In genomic region chr17:35011671-35012216, GRCh38 we compare ENCODE assay signal across 19 cellular contexts. TPM values are rescaled to one million over a fixed set of nuclear protein-coding genes. Genes with fewer than 3 reads are reported as not detected.
DNase-seq lines count a peak whose midpoint lies in the region; ATAC-seq and TF ChIP-seq lines count a peak whose summit lies in the region.
"Had no signal": no experiment of that assay in that cellular context is flagged by ENCODE, and none has a peak within 500 bp of the region (broad histone marks: within the 10 kb centered on the region; RNA-seq: fewer than 3 reads in every experiment).

No MANE protein-coding gene starts in this region.

- H3K4me3 ChIP-seq in mammary epithelial cell (replicated peaks in 1 of 3; ENCODE audit: insufficient read depth in 1 of 3, low read depth in 2 of 3, low read length in 3 of 3) (no peak overlapping the region), thyroid gland (replicated peaks in 1 of 3) (no peak overlapping the region), Karpas-422 (ENCODE audit: low read length) (no peak overlapping the region)
- H3K4me3 ChIP-seq: PC-9, spleen, suprapubic skin had no signal

- in situ Hi-C loops in mammary epithelial cell (cut with MboI; ENCODE audit: low sequenced_read_pairs in 2 of 2): no loop called here

- H3K9ac ChIP-seq in mammary epithelial cell (ENCODE audit: insufficient read depth, low read length): no peak overlapping the region
- H3K9ac ChIP-seq in Karpas-422 (ENCODE audit: low read length): no peak overlapping the region
- H3K9ac ChIP-seq: KMS-11 had no signal

- H3K9me3 Mint-ChIP-seq in MCF 10A (ENCODE audit: unreplicated experiment): no peaks in the 10 kb centered on the region
- no peaks in the 10 kb centered on the region for H3K9me3 Mint-ChIP-seq in stimulated activated memory B cell treated with anti-CD40 and anti-IgM and Interleukin-4, amounts not matched to agents 10 μg/mL and 1 μg/mL and 100 μg/mL, for 72 hours

- TF ChIP-seq CTCF in MCF 10A (IDR thresholded peaks at IDR 0.05; ENCODE audit: unreplicated experiment) (no peak), mammary epithelial cell (conservative IDR thresholded peaks at IDR 0.05 in 1 of 2, IDR thresholded peaks at IDR 0.05 in 1 of 2; ENCODE audit: extremely low read depth in 1 of 2, insufficient read depth in 1 of 2, low read depth in 1 of 2, low read length in 2 of 2) (no peak), thyroid gland (IDR thresholded peaks at IDR 0.05) (no peak)

- intact Hi-C loops in MCF 10A (cut with micrococcal nuclease) (no loop called here), mammary epithelial cell (cut with micrococcal nuclease) (no loop called here), thyroid gland (cut with DNase I) (no loop called here)

- H3K36me3 ChIP-seq in mammary epithelial cell (ENCODE audit: insufficient read depth, low read length) (peaks cover 12% of the 10 kb centered on the region), thyroid gland (peaks cover 21 to 26% of the 10 kb centered on the region in 2 donors), Karpas-422 (ENCODE audit: insufficient read depth, low read length) (no peaks in the 10 kb centered on the region; the same call in 1 of the 2 replicates)

- POLR2A ChIA-PET in MCF 10A (lab: Yijun Ruan, JAX): interaction anchor here (2.5 kb wide), 1 partner anchor 9 kb away, joined by 5 read pairs; no protein-coding TSS in a partner anchor

- CTCF ChIA-PET in MCF 10A (lab: Yijun Ruan, JAX) (interaction anchor here (0.7 to 1.0 kb wide), 2 partner anchors 13 to 525 kb away, joined by 3 read pairs; no protein-coding TSS in a partner anchor), mammary epithelial cell (lab: Charles Lee; ENCODE audit: low non-redundant PET) (no interaction called here)

- no peak overlapping the region for H3K4me2 ChIP-seq in mammary epithelial cell (ENCODE audit: insufficient read depth, low read depth, low read length)
- H3K4me2 ChIP-seq in Karpas-422 (ENCODE audit: low read depth, low read length, poor library complexity, severe bottlenecking): no peak overlapping the region
- H3K4me2 ChIP-seq: KMS-11, PC-9 had no signal

- H3K27me3 ChIP-seq in mammary epithelial cell (ENCODE audit: insufficient read depth, low read length): no peaks in the 10 kb centered on the region
- no peaks in the 10 kb centered on the region for H3K27me3 ChIP-seq in thyroid gland
- H3K27me3 ChIP-seq in Karpas-422 (ENCODE audit: low read length): no peaks in the 10 kb centered on the region
- H3K27me3 ChIP-seq: foreskin keratinocyte, spleen, suprapubic skin had no signal

- TSS peak; percentile 7 for BruUV-seq in MCF 10A (replicated peaks; lab: Mats Ljungman, UMichigan)
- BruUV-seq in mammary epithelial cell (replicated peaks; lab: Mats Ljungman, UMichigan): no TSS peak

- no peak for ATAC-seq in stimulated activated memory B cell treated with anti-CD40 and anti-IgM and Interleukin-4, amounts not matched to agents 10 μg/mL and 1 μg/mL and 100 μg/mL, for 72 hours
- ATAC-seq in HG02610 (IDR thresholded peaks at IDR 0.05; ENCODE audit: unreplicated experiment): no peak
- ATAC-seq: foreskin keratinocyte, HCT116 had no signal

- 60% methylated on average over 5 of the region's 5 CpGs for WGBS in mammary epithelial cell (ENCODE audit: low coverage, missing lambda C conversion rate)
- WGBS in thyroid gland, 2 donors: 64 to 65% methylated on average over 5 of the region's 5 CpGs

- dilution Hi-C loops in mammary epithelial cell (cut with HindIII; ENCODE audit: low sequenced_read_pairs): loop anchor here (5.0 kb wide), 1 partner anchor 91 kb away; no protein-coding TSS in a partner anchor

- H3K4me1 ChIP-seq in mammary epithelial cell (ENCODE audit: insufficient read depth, low read length) (no peaks in the 10 kb centered on the region), thyroid gland (peaks cover 10 to 24% of the 10 kb centered on the region in 2 donors), Karpas-422 (ENCODE audit: low read length) (no peaks in the 10 kb centered on the region)
- H3K4me1 ChIP-seq: foreskin keratinocyte, spleen, suprapubic skin had no signal

- H3K79me2 ChIP-seq in mammary epithelial cell (ENCODE audit: insufficient read depth, low read length) (no peaks in the 10 kb centered on the region), Karpas-422 (ENCODE audit: low read length) (no peaks in the 10 kb centered on the region)

- TF ChIP-seq POLR2A in thyroid gland (IDR thresholded peaks at IDR 0.05): no peak

- H2AFZ ChIP-seq in mammary epithelial cell (ENCODE audit: low read depth, low read length): no peak overlapping the region
- no peak overlapping the region for H2AFZ ChIP-seq in Karpas-422 (ENCODE audit: low read length)
- H2AFZ ChIP-seq: PC-9 had no signal

- H3K27me3 Mint-ChIP-seq in MCF 10A (ENCODE audit: insufficient read depth, unreplicated experiment): no peaks in the 10 kb centered on the region
- no peaks in the 10 kb centered on the region for H3K27me3 Mint-ChIP-seq in stimulated activated memory B cell treated with anti-CD40 and anti-IgM and Interleukin-4, amounts not matched to agents 10 μg/mL and 1 μg/mL and 100 μg/mL, for 72 hours

- DNase-seq in MCF 10A (ENCODE audit: unreplicated experiment) (no peak), mammary epithelial cell (no peak), NCI-H510A (lab: John Stamatoyannopoulos, UW) (peak; percentile 15), fibroblast of gingiva (ENCODE audit: low read depth) (peak; percentile 11), thyroid gland (no peak), Karpas-422 (no peak)
- DNase-seq: activated naive CD4-positive, alpha-beta T cell treated with anti-CD3 and anti-CD28 coated beads, Interleukin-2, amount 50 U/mL, for 16 hours; caudate nucleus; DND-41; foreskin keratinocyte; mesenchymal stem cell; PC-9; spleen had no signal

- no peaks in the 10 kb centered on the region for H3K4me1 Mint-ChIP-seq in MCF 10A (ENCODE audit: insufficient read depth, unreplicated experiment)
- no peaks in the 10 kb centered on the region for H3K4me1 Mint-ChIP-seq in stimulated activated memory B cell treated with anti-CD40 and anti-IgM and Interleukin-4, amounts not matched to agents 10 μg/mL and 1 μg/mL and 100 μg/mL, for 72 hours

- no peak overlapping the region for H3K4me3 Mint-ChIP-seq in MCF 10A (ENCODE audit: unreplicated experiment)
- no peak overlapping the region for H3K4me3 Mint-ChIP-seq in stimulated activated memory B cell treated with anti-CD40 and anti-IgM and Interleukin-4, amounts not matched to agents 10 μg/mL and 1 μg/mL and 100 μg/mL, for 72 hours

- no peak overlapping the region for H3K27ac Mint-ChIP-seq in MCF 10A (ENCODE audit: low read depth, unreplicated experiment)
- H3K27ac Mint-ChIP-seq in stimulated activated memory B cell treated with anti-CD40 and anti-IgM and Interleukin-4, amounts not matched to agents 10 μg/mL and 1 μg/mL and 100 μg/mL, for 72 hours: no peak overlapping the region

- no peaks in the 10 kb centered on the region for H3K9me2 ChIP-seq in Karpas-422 (replicated peaks; ENCODE audit: insufficient read depth, low read length)

- no peaks in the 10 kb centered on the region for H4K20me1 ChIP-seq in mammary epithelial cell (ENCODE audit: insufficient read depth, low read length)
- H4K20me1 ChIP-seq in Karpas-422 (ENCODE audit: insufficient read depth, low read depth, low read length): no peaks in the 10 kb centered on the region

- peaks cover 65% of the 10 kb centered on the region for H3K36me3 Mint-ChIP-seq in MCF 10A (ENCODE audit: insufficient read depth, unreplicated experiment)
- H3K36me3 Mint-ChIP-seq in stimulated activated memory B cell treated with anti-CD40 and anti-IgM and Interleukin-4, amounts not matched to agents 10 μg/mL and 1 μg/mL and 100 μg/mL, for 72 hours: peaks cover 46% of the 10 kb centered on the region

- H3K27ac ChIP-seq in mammary epithelial cell (ENCODE audit: insufficient read depth, low read depth, low read length): no peak overlapping the region
- H3K27ac ChIP-seq in thyroid gland: peak overlapping the region in 2 of 3 donors; percentile 26 to 36
- H3K27ac ChIP-seq in Karpas-422 (ENCODE audit: low read length): no peak overlapping the region
- H3K27ac ChIP-seq: foreskin keratinocyte, KMS-11, PC-9, spleen, suprapubic skin, VCaP had no signal

- H3K9me3 ChIP-seq in mammary epithelial cell (replicated peaks; ENCODE audit: insufficient read depth, low read length) (no peaks in the 10 kb centered on the region), thyroid gland (no peaks in the 10 kb centered on the region), Karpas-422 (ENCODE audit: low read length) (no peaks in the 10 kb centered on the region)
- H3K9me3 ChIP-seq: spleen, suprapubic skin had no signal

RNA-seq across cellular contexts. Expression of gene LIG3, which starts 31.4 kb away (rescaled TPM):
- total RNA-seq in MCF 10A (2022) (31.1 and 39.7 TPM in 2 replicates), mammary epithelial cell (10 to 100 TPM; 26.8 to 42.3 TPM), thyroid gland (100 to 1,000 TPM in 1 of 4 donors, 10 to 100 TPM in 3; 34.5 to 103 (median 46.7) TPM)
- polyA plus RNA-seq in mammary epithelial cell: 19.2 TPM
- 83.0 TPM for polyA minus RNA-seq in mammary epithelial cell
- 28.2 and 31.7 TPM in 2 replicates for total RNA-seq in Karpas-422 (2014; rRNA removed; shearing (Covaris generic); ENCODE audit: low replicate concordance)

RNA-seq across cellular contexts. Expression of gene ZNF830, which starts 50.4 kb away (rescaled TPM):
- total RNA-seq in MCF 10A (2022) (21.6 and 26.3 TPM in 2 replicates), mammary epithelial cell (10 to 100 TPM in 1 of 2 donors, 1 to 10 TPM in 1; 6.5 to 12.6 TPM), thyroid gland (10 to 100 TPM; 13.1 to 25.1 (median 17.0) TPM)
- polyA plus RNA-seq in mammary epithelial cell: 6.8 TPM
- polyA minus RNA-seq in mammary epithelial cell: not detected
- total RNA-seq in Karpas-422 (2014; rRNA removed; shearing (Covaris generic); ENCODE audit: low replicate concordance): 10.2 and 32.4 TPM in 2 replicates

RNA-seq across cellular contexts. Expression of gene CCT6B, which starts 50.5 kb away (rescaled TPM):
- 4.6 and 5.7 TPM in 2 replicates for total RNA-seq in MCF 10A (2022)
- total RNA-seq in mammary epithelial cell: 1 to 10 TPM; 3.0 to 3.6 TPM
- polyA plus RNA-seq in mammary epithelial cell: 1.2 TPM
- polyA minus RNA-seq in mammary epithelial cell: not detected
- 1 to 10 TPM; 3.8 to 6.8 (median 4.4) TPM for total RNA-seq in thyroid gland
- 5.4 and 7.0 TPM in 2 replicates for total RNA-seq in Karpas-422 (2014; rRNA removed; shearing (Covaris generic); ENCODE audit: low replicate concordance)

RNA-seq across cellular contexts. Expression of gene RFFL, which starts 51.8 kb away (rescaled TPM):
- total RNA-seq in MCF 10A (2022) (22.0 and 22.6 TPM in 2 replicates), mammary epithelial cell (10 to 100 TPM; 15.7 to 30.2 TPM), thyroid gland (100 to 1,000 TPM in 2 of 4 donors, 10 to 100 TPM in 2; 51.1 to 145 (median 96.1) TPM)
- 15.3 TPM for polyA plus RNA-seq in mammary epithelial cell
- 42.9 TPM for polyA minus RNA-seq in mammary epithelial cell
- 14.6 and 16.3 TPM in 2 replicates for total RNA-seq in Karpas-422 (2014; rRNA removed; shearing (Covaris generic); ENCODE audit: low replicate concordance)

Comparison
In these comparisons a context has a peak if more than half of its experiments do, and no peak if none do; other contexts are left out.
1. DNase-seq: peak in NCI-H510A (single experiment) and fibroblast of gingiva (single experiment); none in MCF 10A (single experiment), mammary epithelial cell (single experiment), thyroid gland (0 of 2) and Karpas-422 (single experiment).
2. H3K27ac ChIP-seq: peak in thyroid gland (2 of 3); none in mammary epithelial cell (single experiment) and Karpas-422 (single experiment).